Comparison of ENCODE assay signal across 1 cellular context in genomic region chr2:64145119-64145518, GRCh38.
TF ChIP-seq lines count a peak whose summit lies in the region.

No MANE protein-coding gene starts in this region.

TF ChIP-seq in SK-N-SH, 30 proteins besides CTCF, POLR2A, EP300 and RAD21 (continued from another document):
- TF ChIP-seq, protein P1, sequence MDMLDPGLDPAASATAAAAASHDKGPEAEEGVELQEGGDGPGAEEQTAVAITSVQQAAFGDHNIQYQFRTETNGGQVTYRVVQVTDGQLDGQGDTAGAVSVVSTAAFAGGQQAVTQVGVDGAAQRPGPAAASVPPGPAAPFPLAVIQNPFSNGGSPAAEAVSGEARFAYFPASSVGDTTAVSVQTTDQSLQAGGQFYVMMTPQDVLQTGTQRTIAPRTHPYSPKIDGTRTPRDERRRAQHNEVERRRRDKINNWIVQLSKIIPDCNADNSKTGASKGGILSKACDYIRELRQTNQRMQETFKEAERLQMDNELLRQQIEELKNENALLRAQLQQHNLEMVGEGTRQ (IDR thresholded peaks at IDR 0.05; ENCODE audit: borderline replicate concordance, low read depth, low read length): no peak
- TF ChIP-seq EZH2phosphoT487 (IDR thresholded peaks at IDR 0.05; ENCODE audit: borderline replicate concordance, low read depth) (no peak), ELF1 (IDR thresholded peaks at IDR 0.05) (no peak), NFIC (IDR thresholded peaks at IDR 0.05; ENCODE audit: borderline replicate concordance) (no peak), SIN3A (IDR thresholded peaks at IDR 0.05; ENCODE audit: borderline replicate concordance, low read depth, low read length) (no peak), TCF12 (IDR thresholded peaks at IDR 0.05) (no peak), REST (IDR thresholded peaks at IDR 0.05; ENCODE audit: low read depth, low read length) (no peak)
TF ChIP-seq in SK-N-SH: peak in this region for 0.
